8 cellular contexts compared by ENCODE assay signal in genomic region chr3:14145236-14145635, GRCh38. TPM values are rescaled to one million over a fixed set of nuclear protein-coding genes. Genes with fewer than 3 reads are reported as not detected.
DNase-seq lines count a peak whose midpoint lies in the region; ATAC-seq and TF ChIP-seq lines count a peak whose summit lies in the region.

No MANE protein-coding gene starts in this region.

- in situ Hi-C loops in ACHN (cut with HindIII; ENCODE audit: low pct_ligation_motif_present, low pct_unique_long_range_greater_than_20kb, low sequenced_read_pairs) (no loop called here), KBM-7 (cut with MboI; ENCODE audit: low pct_unique_long_range_greater_than_20kb, low sequenced_read_pairs) (no loop called here)

- no peak for TF ChIP-seq CTCF in colonic mucosa (IDR thresholded peaks at IDR 0.05)

- peaks cover 4% of the 10 kb centered on the region for H3K36me3 Mint-ChIP-seq in natural killer cell treated with Interleukin-12 subunit alpha and Interleukin-12 subunit beta and Interleukin-15 and Interleukin-18, amount 100 ng/mL, for 72 hours

- no peaks in the 10 kb centered on the region for H3K9me3 Mint-ChIP-seq in natural killer cell treated with Interleukin-12 subunit alpha and Interleukin-12 subunit beta and Interleukin-15 and Interleukin-18, amount 100 ng/mL, for 72 hours

- no peaks in the 10 kb centered on the region for H3K27me3 Mint-ChIP-seq in natural killer cell treated with Interleukin-12 subunit alpha and Interleukin-12 subunit beta and Interleukin-15 and Interleukin-18, amount 100 ng/mL, for 72 hours

- no peaks in the 10 kb centered on the region for H3K27me3 ChIP-seq in colonic mucosa

- peak overlapping the region; percentile 82 for H3K27ac ChIP-seq in colonic mucosa

- intact Hi-C loops in colonic mucosa (cut with DNase I) = no loop called here

- H3K27ac Mint-ChIP-seq in natural killer cell treated with Interleukin-12 subunit alpha and Interleukin-12 subunit beta and Interleukin-15 and Interleukin-18, amount 100 ng/mL, for 72 hours = peak overlapping the region; percentile 89 to 94

- no peaks in the 10 kb centered on the region for H3K36me3 ChIP-seq in colonic mucosa

- DNase-seq in ACHN = peak; percentile 39
- peak; percentile 41 for DNase-seq in LHCN-M2 (ENCODE audit: low read depth)
- no peak for DNase-seq in colonic mucosa
- peak; percentile 18 for DNase-seq in natural killer cell treated with Interleukin-12 subunit alpha and Interleukin-12 subunit beta and Interleukin-15 and Interleukin-18, amount 100 ng/mL, for 72 hours (ENCODE audit: low spot score)
- DNase-seq in KBM-7 = no peak
- DNase-seq in NCI-H146 treated with DMSO at 0.1 percent for 48 hours (lab: John Stamatoyannopoulos, UW; ENCODE audit: unreplicated experiment) = no peak
- DNase-seq in NCI-H1417 treated with DMSO at 0.1 percent for 48 hours (lab: John Stamatoyannopoulos, UW) = no peak
- DNase-seq in effector CD4-positive, alpha-beta T cell = no peak

- H3K4me3 Mint-ChIP-seq in natural killer cell treated with Interleukin-12 subunit alpha and Interleukin-12 subunit beta and Interleukin-15 and Interleukin-18, amount 100 ng/mL, for 72 hours = peak overlapping the region; percentile 30

- H3K9ac ChIP-seq in colonic mucosa (ENCODE audit: low read depth in 2 of 2, low read length in 2 of 2) = no peak overlapping the region

- no peak for ATAC-seq in natural killer cell treated with Interleukin-12 subunit alpha and Interleukin-12 subunit beta and Interleukin-15 and Interleukin-18, amount 100 ng/mL, for 72 hours

- H3K4me1 ChIP-seq in colonic mucosa = peaks cover 11% of the 10 kb centered on the region

- H3K4me3 ChIP-seq in colonic mucosa = no peak overlapping the region

- H3K4me1 Mint-ChIP-seq in natural killer cell treated with Interleukin-12 subunit alpha and Interleukin-12 subunit beta and Interleukin-15 and Interleukin-18, amount 100 ng/mL, for 72 hours (ENCODE audit: low read depth in 2 of 2) = peaks cover 44 to 47% of the 10 kb centered on the region in 2 donors

- H3K9me3 ChIP-seq in colonic mucosa = no peaks in the 10 kb centered on the region

RNA-seq across cellular contexts. Expression of gene TMEM43, which starts 20.4 kb away (rescaled TPM):
- total RNA-seq in LHCN-M2 (2014; rRNA removed) (92.5 and 101 TPM in 2 replicates), colonic mucosa (10 to 100 TPM; 25.4 to 31.1 TPM)
- 46.5 TPM for polyA plus RNA-seq in LHCN-M2 (2012)
- 10 to 100 TPM; 37.3 to 42.6 TPM for total RNA-seq in natural killer cell treated with Interleukin-12 subunit alpha and Interleukin-12 subunit beta and Interleukin-15 and Interleukin-18, amount 100 ng/mL, for 72 hours

RNA-seq across cellular contexts. Expression of gene CHCHD4, which starts 20.6 kb away (rescaled TPM):
- total RNA-seq in LHCN-M2 (2014; rRNA removed) (27.2 and 27.3 TPM in 2 replicates), colonic mucosa (10 to 100 TPM; 14.5 to 25.4 TPM)
- polyA plus RNA-seq in LHCN-M2 (2012) = 11.2 TPM
- 10 to 100 TPM; 13.2 to 14.6 TPM for total RNA-seq in natural killer cell treated with Interleukin-12 subunit alpha and Interleukin-12 subunit beta and Interleukin-15 and Interleukin-18, amount 100 ng/mL, for 72 hours

RNA-seq across cellular contexts. Expression of gene XPC, which starts 33.2 kb away (rescaled TPM):
- total RNA-seq in LHCN-M2 (2014; rRNA removed) (43.4 and 45.2 TPM in 2 replicates), colonic mucosa (10 to 100 TPM; 14.7 to 23.3 TPM)
- polyA plus RNA-seq in LHCN-M2 (2012) = 19.2 TPM
- 10 to 100 TPM; 24.6 to 31.5 TPM for total RNA-seq in natural killer cell treated with Interleukin-12 subunit alpha and Interleukin-12 subunit beta and Interleukin-15 and Interleukin-18, amount 100 ng/mL, for 72 hours

RNA-seq across cellular contexts. Expression of gene LSM3, which starts 33.4 kb away (rescaled TPM):
- total RNA-seq in LHCN-M2 (2014; rRNA removed) (22.7 and 22.8 TPM in 2 replicates), colonic mucosa (10 to 100 TPM; 12.4 to 16.4 TPM)
- 19.3 TPM for polyA plus RNA-seq in LHCN-M2 (2012)
- 10 to 100 TPM; 15.1 to 15.2 TPM for total RNA-seq in natural killer cell treated with Interleukin-12 subunit alpha and Interleukin-12 subunit beta and Interleukin-15 and Interleukin-18, amount 100 ng/mL, for 72 hours

Comparison
In these comparisons a context has a peak if more than half of its experiments do, and no peak if none do; other contexts are left out.
1. DNase-seq: peak in ACHN (single experiment), LHCN-M2 (single experiment) and natural killer cell treated with Interleukin-12 subunit alpha and Interleukin-12 subunit beta and Interleukin-15 and Interleukin-18, amount 100 ng/mL, for 72 hours (single experiment); none in colonic mucosa (single experiment), KBM-7 (single experiment), NCI-H146 treated with DMSO at 0.1 percent for 48 hours (single experiment), NCI-H1417 treated with DMSO at 0.1 percent for 48 hours (single experiment) and effector CD4-positive, alpha-beta T cell (single experiment).